1 cellular context compared by ENCODE assay signal in genomic region chr4:134624365-134624764, GRCh38.
TF ChIP-seq lines count a peak whose summit lies in the region.

No MANE protein-coding gene starts in this region.

TF ChIP-seq in GM23338, 12 proteins besides CTCF, POLR2A, EP300 and RAD21:
- TF ChIP-seq, protein P1, sequence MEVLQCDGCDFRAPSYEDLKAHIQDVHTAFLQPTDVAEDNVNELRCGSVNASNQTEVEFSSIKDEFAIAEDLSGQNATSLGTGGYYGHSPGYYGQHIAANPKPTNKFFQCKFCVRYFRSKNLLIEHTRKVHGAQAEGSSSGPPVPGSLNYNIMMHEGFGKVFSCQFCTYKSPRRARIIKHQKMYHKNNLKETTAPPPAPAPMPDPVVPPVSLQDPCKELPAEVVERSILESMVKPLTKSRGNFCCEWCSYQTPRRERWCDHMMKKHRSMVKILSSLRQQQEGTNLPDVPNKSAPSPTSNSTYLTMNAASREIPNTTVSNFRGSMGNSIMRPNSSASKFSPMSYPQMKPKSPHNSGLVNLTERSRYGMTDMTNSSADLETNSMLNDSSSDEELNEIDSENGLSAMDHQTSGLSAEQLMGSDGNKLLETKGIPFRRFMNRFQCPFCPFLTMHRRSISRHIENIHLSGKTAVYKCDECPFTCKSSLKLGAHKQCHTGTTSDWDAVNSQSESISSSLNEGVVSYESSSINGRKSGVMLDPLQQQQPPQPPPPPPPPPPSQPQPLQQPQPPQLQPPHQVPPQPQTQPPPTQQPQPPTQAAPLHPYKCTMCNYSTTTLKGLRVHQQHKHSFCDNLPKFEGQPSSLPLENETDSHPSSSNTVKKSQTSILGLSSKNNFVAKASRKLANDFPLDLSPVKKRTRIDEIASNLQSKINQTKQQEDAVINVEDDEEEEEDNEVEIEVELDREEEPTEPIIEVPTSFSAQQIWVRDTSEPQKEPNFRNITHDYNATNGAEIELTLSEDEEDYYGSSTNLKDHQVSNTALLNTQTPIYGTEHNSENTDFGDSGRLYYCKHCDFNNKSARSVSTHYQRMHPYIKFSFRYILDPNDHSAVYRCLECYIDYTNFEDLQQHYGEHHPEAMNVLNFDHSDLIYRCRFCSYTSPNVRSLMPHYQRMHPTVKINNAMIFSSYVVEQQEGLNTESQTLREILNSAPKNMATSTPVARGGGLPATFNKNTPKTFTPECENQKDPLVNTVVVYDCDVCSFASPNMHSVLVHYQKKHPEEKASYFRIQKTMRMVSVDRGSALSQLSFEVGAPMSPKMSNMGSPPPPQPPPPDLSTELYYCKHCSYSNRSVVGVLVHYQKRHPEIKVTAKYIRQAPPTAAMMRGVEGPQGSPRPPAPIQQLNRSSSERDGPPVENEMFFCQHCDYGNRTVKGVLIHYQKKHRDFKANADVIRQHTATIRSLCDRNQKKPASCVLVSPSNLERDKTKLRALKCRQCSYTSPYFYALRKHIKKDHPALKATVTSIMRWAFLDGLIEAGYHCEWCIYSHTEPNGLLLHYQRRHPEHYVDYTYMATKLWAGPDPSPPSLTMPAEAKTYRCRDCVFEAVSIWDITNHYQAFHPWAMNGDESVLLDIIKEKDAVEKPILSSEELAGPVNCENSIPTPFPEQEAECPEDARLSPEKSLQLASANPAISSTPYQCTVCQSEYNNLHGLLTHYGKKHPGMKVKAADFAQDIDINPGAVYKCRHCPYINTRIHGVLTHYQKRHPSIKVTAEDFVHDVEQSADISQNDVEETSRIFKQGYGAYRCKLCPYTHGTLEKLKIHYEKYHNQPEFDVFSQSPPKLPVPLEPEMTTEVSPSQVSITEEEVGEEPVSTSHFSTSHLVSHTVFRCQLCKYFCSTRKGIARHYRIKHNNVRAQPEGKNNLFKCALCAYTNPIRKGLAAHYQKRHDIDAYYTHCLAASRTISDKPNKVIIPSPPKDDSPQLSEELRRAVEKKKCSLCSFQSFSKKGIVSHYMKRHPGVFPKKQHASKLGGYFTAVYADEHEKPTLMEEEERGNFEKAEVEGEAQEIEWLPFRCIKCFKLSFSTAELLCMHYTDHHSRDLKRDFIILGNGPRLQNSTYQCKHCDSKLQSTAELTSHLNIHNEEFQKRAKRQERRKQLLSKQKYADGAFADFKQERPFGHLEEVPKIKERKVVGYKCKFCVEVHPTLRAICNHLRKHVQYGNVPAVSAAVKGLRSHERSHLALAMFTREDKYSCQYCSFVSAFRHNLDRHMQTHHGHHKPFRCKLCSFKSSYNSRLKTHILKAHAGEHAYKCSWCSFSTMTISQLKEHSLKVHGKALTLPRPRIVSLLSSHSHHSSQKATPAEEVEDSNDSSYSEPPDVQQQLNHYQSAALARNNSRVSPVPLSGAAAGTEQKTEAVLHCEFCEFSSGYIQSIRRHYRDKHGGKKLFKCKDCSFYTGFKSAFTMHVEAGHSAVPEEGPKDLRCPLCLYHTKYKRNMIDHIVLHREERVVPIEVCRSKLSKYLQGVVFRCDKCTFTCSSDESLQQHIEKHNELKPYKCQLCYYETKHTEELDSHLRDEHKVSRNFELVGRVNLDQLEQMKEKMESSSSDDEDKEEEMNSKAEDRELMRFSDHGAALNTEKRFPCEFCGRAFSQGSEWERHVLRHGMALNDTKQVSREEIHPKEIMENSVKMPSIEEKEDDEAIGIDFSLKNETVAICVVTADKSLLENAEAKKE (CRISPR knock-in tag; IDR thresholded peaks at IDR 0.05): 0 out of 2 replicates have a peak, but pooled peaks have one; percentile 20
- TF ChIP-seq STAT1 (IDR thresholded peaks at IDR 0.05; ENCODE audit: unreplicated experiment): no peak
- peak; percentile 6; the same call in 1 of the 2 replicates for TF ChIP-seq CREB1 (CRISPR knock-in tag; IDR thresholded peaks at IDR 0.05; ENCODE audit: low read depth)
- peak; percentile 100 for TF ChIP-seq NANOG (IDR thresholded peaks at IDR 0.05; ENCODE audit: borderline replicate concordance)
